In the genomic region with DNA sequence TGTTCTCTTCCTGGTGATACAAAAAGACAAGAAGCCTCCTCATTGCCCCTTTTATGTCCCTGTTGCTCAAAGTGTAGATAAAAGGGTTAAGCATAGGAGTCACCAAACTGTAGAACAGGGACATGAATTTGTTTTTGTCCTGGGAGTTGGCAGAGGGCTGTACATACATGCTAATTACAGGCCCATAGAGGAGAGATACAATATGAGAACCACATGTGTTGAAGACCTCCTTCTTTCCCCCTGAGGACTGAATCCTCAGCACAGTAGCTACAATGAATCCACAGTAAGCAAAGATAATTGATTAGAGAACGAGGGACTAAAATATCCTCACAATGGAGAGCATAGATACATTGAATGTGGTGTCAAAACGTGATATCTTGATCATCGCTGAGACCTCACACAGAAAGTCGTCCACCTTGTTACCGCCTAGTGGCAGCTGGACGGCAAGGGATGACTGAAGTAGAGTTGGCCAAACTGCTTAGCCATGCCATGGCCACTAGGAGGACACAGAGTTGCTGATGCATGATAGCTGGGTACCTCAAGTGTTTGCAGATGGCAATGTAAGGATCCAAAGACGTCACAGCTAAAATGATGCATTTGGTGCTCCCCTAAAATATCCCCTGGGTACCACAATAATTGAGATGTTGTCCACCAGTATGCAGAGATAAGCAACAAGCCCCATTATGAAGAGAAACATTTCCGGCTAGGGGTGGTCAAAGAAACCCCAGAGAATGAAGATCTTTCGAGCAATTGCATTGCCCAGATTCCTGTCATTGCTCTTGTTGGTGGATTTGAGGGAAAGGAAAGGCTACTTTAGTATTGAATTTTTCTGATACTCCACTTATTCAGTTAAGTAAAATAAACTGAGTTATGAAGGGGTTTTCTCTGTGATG, we compare ENCODE assay signal across 8 cellular contexts. TPM values are rescaled to one million over a fixed set of nuclear protein-coding genes. Genes with fewer than 3 reads are reported as not detected.
A peak's percentile ranks its signal among the peaks of the same experiment; 100 is the strongest.
DNase-seq lines count a peak whose midpoint lies in the region; ATAC-seq and TF ChIP-seq lines count a peak whose summit lies in the region.

No MANE protein-coding gene starts in this region.

- no peaks in the 10 kb centered on the region for H3K9me3 ChIP-seq in SJSA1 (replicated peaks)
- no peaks in the 10 kb centered on the region for H3K9me3 ChIP-seq in upper lobe of left lung
- H3K9me3 ChIP-seq in suprapubic skin, result no peaks in the 10 kb centered on the region

- no peaks in the 10 kb centered on the region; the same call in 1 of the 2 replicates for H3K27me3 ChIP-seq in SJSA1 (replicated peaks)
- H3K27me3 ChIP-seq in foreskin keratinocyte, result peaks cover 10% of the 10 kb centered on the region
- H3K27me3 ChIP-seq in upper lobe of left lung, result no peaks in the 10 kb centered on the region
- no peaks in the 10 kb centered on the region for H3K27me3 ChIP-seq in suprapubic skin

- TF ChIP-seq POLR2A in upper lobe of left lung (IDR thresholded peaks at IDR 0.05), result no peak
- no peak for TF ChIP-seq POLR2A in suprapubic skin (IDR thresholded peaks at IDR 0.05)

- H3K27ac ChIP-seq in SJSA1 (no peak overlapping the region), foreskin keratinocyte (no peak overlapping the region), upper lobe of left lung (no peak overlapping the region), suprapubic skin (no peak overlapping the region)

- WGBS in upper lobe of left lung, 2 donors, result 37 to 41% methylated on average over 9 of the region's 9 CpGs
- 42% methylated on average over 9 of the region's 9 CpGs for WGBS in suprapubic skin

- DNase-seq in DMS153 treated with DMSO at 0.1 percent for 48 hours (lab: John Stamatoyannopoulos, UW; ENCODE audit: unreplicated experiment) (peak; percentile 5), DMS153 (lab: John Stamatoyannopoulos, UW) (no peak), SJSA1 (ENCODE audit: low read depth in 1 of 2, low spot score in 2 of 2) (peak; percentile 3 to 43), foreskin keratinocyte (peak; percentile 3 to 36), upper lobe of left lung (peak in 1 of 2 donors; percentile 21), suprapubic skin (ENCODE audit: low spot score in 2 of 2) (no peak), nucleus accumbens (lab: John Stamatoyannopoulos, UW) (no peak)

- ATAC-seq in HG03139 (IDR thresholded peaks at IDR 0.05; ENCODE audit: unreplicated experiment), result peak; percentile 73
- peak; percentile 86 for ATAC-seq in foreskin keratinocyte
- no peak for ATAC-seq in upper lobe of left lung (ENCODE audit: low FRiP score in 2 of 2)

- no peaks in the 10 kb centered on the region for H3K4me1 ChIP-seq in SJSA1 (replicated peaks)
- H3K4me1 ChIP-seq in foreskin keratinocyte, result no peaks in the 10 kb centered on the region
- H3K4me1 ChIP-seq in upper lobe of left lung, result no peaks in the 10 kb centered on the region
- H3K4me1 ChIP-seq in suprapubic skin, result no peaks in the 10 kb centered on the region

- TF ChIP-seq CTCF in foreskin keratinocyte (conservative IDR thresholded peaks at IDR 0.05) (peak; percentile 65), upper lobe of left lung (IDR thresholded peaks at IDR 0.05) (peak in 5 of 6 experiments; percentile 22 to 62 (median 40)), suprapubic skin (IDR thresholded peaks at IDR 0.05) (peak in 1 of 2 donors; percentile 27)

- H3K4me3 ChIP-seq in SJSA1 (no peak overlapping the region), upper lobe of left lung (no peak overlapping the region), suprapubic skin (no peak overlapping the region)

- TF ChIP-seq EP300 in upper lobe of left lung (IDR thresholded peaks at IDR 0.05), result no peak
- no peak for TF ChIP-seq EP300 in suprapubic skin (IDR thresholded peaks at IDR 0.05)

- H3K36me3 ChIP-seq in SJSA1 (no peaks in the 10 kb centered on the region), upper lobe of left lung (no peaks in the 10 kb centered on the region), suprapubic skin (no peaks in the 10 kb centered on the region)

RNA-seq across cellular contexts. Expression of a gene that starts 15.0 kb away (rescaled TPM):
- total RNA-seq in SJSA1 (2014; rRNA removed; shearing (Covaris generic)), result not detected in 2 replicates
- total RNA-seq in foreskin keratinocyte (not detected in 2 replicates), upper lobe of left lung (not detected), suprapubic skin (not detected)
- not detected in 2 replicates for polyA plus RNA-seq in foreskin keratinocyte

RNA-seq across cellular contexts. Expression of a gene that starts 27.1 kb away (rescaled TPM):
- total RNA-seq in SJSA1 (2014; rRNA removed; shearing (Covaris generic)), result not detected in 2 replicates
- total RNA-seq in foreskin keratinocyte (not detected in 2 replicates), upper lobe of left lung (not detected), suprapubic skin (not detected)
- not detected in 2 replicates for polyA plus RNA-seq in foreskin keratinocyte

RNA-seq across cellular contexts. Expression of a gene that starts 27.2 kb away (rescaled TPM):
- not detected in 2 replicates for total RNA-seq in SJSA1 (2014; rRNA removed; shearing (Covaris generic))
- total RNA-seq in foreskin keratinocyte (not detected in 2 replicates), upper lobe of left lung (under 1 TPM in 1 of 6 donors, not detected in 5; 0.49 TPM), suprapubic skin (not detected)
- polyA plus RNA-seq in foreskin keratinocyte, result not detected in 2 replicates

RNA-seq across cellular contexts. Expression of a gene that starts 35.8 kb away (rescaled TPM):
- total RNA-seq in SJSA1 (2014; rRNA removed; shearing (Covaris generic)), result not detected in 2 replicates
- not detected in 2 replicates for total RNA-seq in foreskin keratinocyte
- polyA plus RNA-seq in foreskin keratinocyte, result not detected in 2 replicates
- not detected for total RNA-seq in upper lobe of left lung
- total RNA-seq in suprapubic skin, result not detected

Comparison
In these comparisons a context has a peak if more than half of its experiments do, and no peak if none do; other contexts are left out.
1. DNase-seq: peak in DMS153 treated with DMSO at 0.1 percent for 48 hours (single experiment), SJSA1 (2 of 2) and foreskin keratinocyte (2 of 2); none in DMS153 (single experiment), suprapubic skin (0 of 2) and nucleus accumbens (0 of 56).
2. ATAC-seq: peak in HG03139 (single experiment) and foreskin keratinocyte (single experiment); none in upper lobe of left lung (0 of 2).